ENCODE assay signal across 20 cellular contexts in genomic region chr14:51082394-51082793, GRCh38. TPM values are rescaled to one million over a fixed set of nuclear protein-coding genes. Genes with fewer than 3 reads are reported as not detected.
"Had no signal": no experiment of that assay in that cellular context is flagged by ENCODE, and none has a peak within 500 bp of the region (broad histone marks: within the 10 kb centered on the region; RNA-seq: fewer than 3 reads in every experiment).

No MANE protein-coding gene starts in this region.

- DNase-seq: activated CD4-positive, alpha-beta memory T cell treated with anti-CD3 and anti-CD28 coated beads, Interleukin-2, amount 10 ng/mL, durations not matched to agents 7 days and 5 days; activated CD4-positive, alpha-beta T cell treated with anti-CD3 and anti-CD28 coated beads for 36 hours; activated naive CD4-positive, alpha-beta T cell; activated naive CD8-positive, alpha-beta T cell treated with anti-CD3 and anti-CD28 coated beads for 36 hours; activated T-cell treated with anti-CD3 and anti-CD28 coated beads, Interleukin-2, amount 50 U/mL, for 1 hour; amygdala; body of pancreas; central memory CD4-positive, alpha-beta T cell; endodermal cell; left cardiac atrium; midbrain; occipital lobe; posterior cingulate gyrus; retina; stimulated activated naive CD8-positive, alpha-beta T cell treated with anti-CD3 and anti-CD28 coated beads, Interleukin-15, Interleukin-2, amounts not matched to agents 100 U/mL and 50 U/mL, for 24 hours had no signal

- H3K27ac ChIP-seq: body of pancreas, colonic mucosa, epithelial cell of prostate had no signal

- H3K4me3 ChIP-seq: body of pancreas, colonic mucosa, lung had no signal

- H3K36me3 ChIP-seq: colonic mucosa had no signal

- H3K27me3 ChIP-seq: body of pancreas, colonic mucosa had no signal

- H3K9me3 ChIP-seq: body of pancreas, colonic mucosa had no signal

- ATAC-seq: activated CD4-positive, alpha-beta T cell treated with anti-CD3 and anti-CD28 coated beads for 36 hours; activated T-helper 17 cell treated with anti-CD3 and anti-CD28 coated beads, Interleukin-2, amount 50 U/mL, for 72 hours; body of pancreas; stimulated activated naive CD8-positive, alpha-beta T cell treated with anti-CD3 and anti-CD28 coated beads, Interleukin-15, Interleukin-2, amounts not matched to agents 100 U/mL and 50 U/mL, for 24 hours had no signal

- H3K4me1 ChIP-seq: body of pancreas, colonic mucosa had no signal

RNA-seq across cellular contexts. Expression of gene TRIM9, which starts 12.5 kb away (rescaled TPM):
- total RNA-seq: fibroblast of villous mesenchyme had no signal
